ENCODE assay signal across 15 cellular contexts in the genomic region with DNA sequence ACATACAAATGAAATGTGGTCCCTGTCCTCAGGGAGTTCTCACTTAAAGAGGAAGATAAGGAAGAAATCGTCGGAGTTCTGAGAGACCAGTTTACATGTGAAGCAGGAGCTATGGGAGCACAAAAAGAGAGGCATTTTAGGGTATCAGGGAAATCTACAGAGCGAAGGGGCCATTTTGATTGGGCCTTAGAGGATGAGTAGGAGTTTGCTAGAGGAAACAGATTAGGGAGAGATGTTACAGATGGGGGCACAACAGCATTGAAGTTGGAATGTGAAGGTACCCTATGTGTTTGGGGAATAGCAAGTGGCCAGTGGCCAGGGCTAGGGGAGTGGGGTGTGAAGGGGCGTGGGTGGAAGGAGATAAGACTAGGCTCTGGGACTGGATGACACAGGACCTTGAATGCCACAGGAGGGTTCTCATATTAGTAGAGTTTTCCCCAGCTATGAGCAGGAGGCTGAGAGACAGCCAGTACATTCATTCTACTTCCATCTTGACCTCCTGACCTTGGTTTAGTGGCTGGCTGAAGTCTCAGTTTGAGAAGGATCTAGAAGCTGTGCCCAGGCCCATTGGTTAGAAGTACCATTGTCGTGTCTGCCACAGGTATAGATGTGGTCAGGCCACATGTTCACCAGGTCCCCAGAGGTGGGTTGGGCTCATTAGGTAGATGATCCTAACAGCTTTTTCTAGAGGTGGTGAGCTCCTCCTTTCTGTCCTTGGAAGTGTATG. TPM values are rescaled to one million over a fixed set of nuclear protein-coding genes. Genes with fewer than 3 reads are reported as not detected.
A peak's percentile ranks its signal among the peaks of the same experiment; 100 is the strongest.
DNase-seq lines count a peak whose midpoint lies in the region; ATAC-seq and TF ChIP-seq lines count a peak whose summit lies in the region.
"Had no signal": no experiment of that assay in that cellular context is flagged by ENCODE, and none has a peak within 500 bp of the region (broad histone marks: within the 10 kb centered on the region; RNA-seq: fewer than 3 reads in every experiment).

No MANE protein-coding gene starts in this region.

- WGBS in adrenal gland, 4 donors = 89 to 93% (median 91%) methylated on average over 4 to 5 of the region's 5 CpGs

- ATAC-seq in HG02852 (IDR thresholded peaks at IDR 0.05; ENCODE audit: unreplicated experiment) = peak; percentile 43
- ATAC-seq in activated naive CD8-positive, alpha-beta T cell treated with anti-CD3 and anti-CD28 coated beads, Interleukin-2, amount 10 ng/mL, durations not matched to agents 7 days and 5 days (ENCODE audit: low read depth) = peak; percentile 3
- ATAC-seq: mucosa of descending colon had no signal

- no peak for TF ChIP-seq POLR2A in adrenal gland (IDR thresholded peaks at IDR 0.05)

- no peaks in the 10 kb centered on the region for H3K9me3 ChIP-seq in adrenal gland (replicated peaks in 1 of 3)
- H3K9me3 ChIP-seq: mucosa of descending colon had no signal

- H3K4me1 ChIP-seq in adrenal gland (replicated peaks in 1 of 2) = no peaks in the 10 kb centered on the region

- no peak for DNase-seq in activated naive CD4-positive, alpha-beta T cell (lab: John Stamatoyannopoulos, UW)
- no peak for DNase-seq in activated naive CD8-positive, alpha-beta T cell treated with anti-CD3 and anti-CD28 coated beads, Interleukin-2, amount 10 ng/mL, durations not matched to agents 7 days and 5 days
- DNase-seq in substantia nigra (lab: John Stamatoyannopoulos, UW) (no peak), NCI-H526 treated with DMSO at 0.1 percent for 48 hours (lab: John Stamatoyannopoulos, UW) (no peak), adrenal gland (no peak), cerebellum (ENCODE audit: low spot score) (no peak)
- DNase-seq: DND-41; Kasumi-1; mucosa of descending colon; NCI-H187 treated with DMSO at 0.1 percent for 48 hours; NK-92 treated with Interleukin-12 subunit alpha and Interleukin-12 subunit beta, amount 100 ng/mL, for 24 hours; SIG-M5; stimulated activated CD4-positive, alpha-beta T cell treated with anti-CD3 and anti-CD28 coated beads, Interleukin-2, amount 100 ng/mL, for 24 hours had no signal

- no peaks in the 10 kb centered on the region for H3K27me3 Mint-ChIP-seq in activated naive CD4-positive, alpha-beta T cell treated with anti-CD3 and anti-CD28 coated beads, Interleukin-2, amount 50 U/mL, for 24 hours
- H3K27me3 Mint-ChIP-seq in activated naive CD8-positive, alpha-beta T cell treated with anti-CD3 and anti-CD28 coated beads, Interleukin-2, amount 10 ng/mL, durations not matched to agents 7 days and 5 days = no peaks in the 10 kb centered on the region

- H3K4me3 ChIP-seq in adrenal gland = no peak overlapping the region
- H3K4me3 ChIP-seq: mucosa of descending colon had no signal

- H3K36me3 ChIP-seq in adrenal gland (replicated peaks in 1 of 2) = no peaks in the 10 kb centered on the region

- H3K4me1 Mint-ChIP-seq in activated naive CD4-positive, alpha-beta T cell treated with anti-CD3 and anti-CD28 coated beads, Interleukin-2, amount 50 U/mL, for 24 hours = peaks cover 88% of the 10 kb centered on the region
- peaks cover 72% of the 10 kb centered on the region for H3K4me1 Mint-ChIP-seq in activated naive CD8-positive, alpha-beta T cell treated with anti-CD3 and anti-CD28 coated beads, Interleukin-2, amount 10 ng/mL, durations not matched to agents 7 days and 5 days

- H3K27me3 ChIP-seq in adrenal gland = no peaks in the 10 kb centered on the region

- H3K9me3 Mint-ChIP-seq in activated naive CD4-positive, alpha-beta T cell treated with anti-CD3 and anti-CD28 coated beads, Interleukin-2, amount 50 U/mL, for 24 hours = no peaks in the 10 kb centered on the region
- no peaks in the 10 kb centered on the region for H3K9me3 Mint-ChIP-seq in activated naive CD8-positive, alpha-beta T cell treated with anti-CD3 and anti-CD28 coated beads, Interleukin-2, amount 10 ng/mL, durations not matched to agents 7 days and 5 days

- peak overlapping the region; percentile 88 for H3K27ac Mint-ChIP-seq in activated naive CD4-positive, alpha-beta T cell treated with anti-CD3 and anti-CD28 coated beads, Interleukin-2, amount 50 U/mL, for 24 hours
- H3K27ac Mint-ChIP-seq in activated naive CD8-positive, alpha-beta T cell treated with anti-CD3 and anti-CD28 coated beads, Interleukin-2, amount 10 ng/mL, durations not matched to agents 7 days and 5 days = peak overlapping the region; percentile 86

- POLR2A ChIA-PET in activated naive CD8-positive, alpha-beta T cell treated with anti-CD3 and anti-CD28 coated beads, Interleukin-2, amount 10 ng/mL, durations not matched to agents 7 days and 5 days (lab: Charles Lee) = interaction anchor here (0.6 to 2.0 kb wide), 4 partner anchors 14 to 58 kb away, joined by 3 to 6 read pairs (median 4); partner anchors contain the start of genes PSME3IP1 and RSPRY1

- TF ChIP-seq CTCF in adrenal gland (IDR thresholded peaks at IDR 0.05) = no peak

- intact Hi-C loops in adrenal gland (cut with DNase I) = no loop called here

- peak overlapping the region; percentile 68 for H3K27ac ChIP-seq in substantia nigra (ENCODE audit: low read depth, low read length, poor library complexity, severe bottlenecking)
- no peak overlapping the region for H3K27ac ChIP-seq in adrenal gland

- H3K36me3 Mint-ChIP-seq in activated naive CD4-positive, alpha-beta T cell treated with anti-CD3 and anti-CD28 coated beads, Interleukin-2, amount 50 U/mL, for 24 hours = no peaks in the 10 kb centered on the region
- H3K36me3 Mint-ChIP-seq in activated naive CD8-positive, alpha-beta T cell treated with anti-CD3 and anti-CD28 coated beads, Interleukin-2, amount 10 ng/mL, durations not matched to agents 7 days and 5 days = peaks cover 2% of the 10 kb centered on the region

- H3K4me3 Mint-ChIP-seq in activated naive CD4-positive, alpha-beta T cell treated with anti-CD3 and anti-CD28 coated beads, Interleukin-2, amount 50 U/mL, for 24 hours = no peak overlapping the region
- peak overlapping the region; percentile 59 for H3K4me3 Mint-ChIP-seq in activated naive CD8-positive, alpha-beta T cell treated with anti-CD3 and anti-CD28 coated beads, Interleukin-2, amount 10 ng/mL, durations not matched to agents 7 days and 5 days

RNA-seq across cellular contexts. Expression of gene CPNE2, which starts 34.8 kb away (rescaled TPM):
- total RNA-seq in activated naive CD8-positive, alpha-beta T cell treated with anti-CD3 and anti-CD28 coated beads, Interleukin-2, amount 10 ng/mL, durations not matched to agents 7 days and 5 days = 10 to 100 TPM; 11.0 to 11.4 TPM
- 10 to 100 TPM; 11.8 to 43.6 (median 17.1) TPM for total RNA-seq in adrenal gland
- polyA plus RNA-seq in adrenal gland = 10 to 100 TPM in 2 of 3 donors, 1 to 10 TPM in 1; 9.6 to 36.7 (median 29.4) TPM
- total RNA-seq in cerebellum = 42.8 TPM

RNA-seq across cellular contexts. Expression of gene PSME3IP1, which starts 58.6 kb away (rescaled TPM):
- total RNA-seq in activated naive CD8-positive, alpha-beta T cell treated with anti-CD3 and anti-CD28 coated beads, Interleukin-2, amount 10 ng/mL, durations not matched to agents 7 days and 5 days = 100 to 1,000 TPM; 134 to 140 TPM
- total RNA-seq in adrenal gland (10 to 100 TPM; 32.9 to 72.8 (median 65.3) TPM), cerebellum (66.1 TPM)
- polyA plus RNA-seq in adrenal gland = 100 to 1,000 TPM in 1 of 3 donors, 10 to 100 TPM in 2; 67.9 to 129 (median 78.6) TPM

RNA-seq across cellular contexts. Expression of gene RSPRY1, which starts 58.9 kb away (rescaled TPM):
- 10 to 100 TPM; 29.5 to 34.3 TPM for total RNA-seq in activated naive CD8-positive, alpha-beta T cell treated with anti-CD3 and anti-CD28 coated beads, Interleukin-2, amount 10 ng/mL, durations not matched to agents 7 days and 5 days
- total RNA-seq in adrenal gland (10 to 100 TPM; 17.3 to 36.8 (median 25.5) TPM), cerebellum (61.0 TPM)
- polyA plus RNA-seq in adrenal gland = 10 to 100 TPM in 1 of 3 donors, 1 to 10 TPM in 2; 7.7 to 43.5 (median 8.1) TPM
